10 cellular contexts compared by ENCODE assay signal in the genomic region with DNA sequence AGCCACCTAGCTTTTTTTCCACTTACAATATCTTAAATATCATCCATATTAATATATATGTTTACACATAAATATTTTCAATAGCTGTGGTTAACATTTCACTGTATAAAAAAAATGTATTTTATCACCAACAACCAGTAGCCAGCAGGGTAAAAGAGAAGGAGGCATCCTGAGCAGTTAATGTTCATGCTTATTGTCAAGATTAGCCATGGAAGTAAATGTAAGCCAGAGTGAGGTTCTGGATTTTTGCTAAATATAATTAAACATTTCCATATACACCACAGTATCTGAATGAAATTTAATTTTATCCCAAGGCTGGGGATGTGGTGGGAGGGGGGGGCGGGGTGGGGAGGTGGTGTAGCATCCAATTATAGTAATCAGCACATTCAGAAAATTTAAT.
"Had no signal": no experiment of that assay in that cellular context is flagged by ENCODE, and none has a peak within 500 bp of the region (broad histone marks: within the 10 kb centered on the region; RNA-seq: fewer than 3 reads in every experiment).

No MANE protein-coding gene starts in this region.

- H3K27me3 Mint-ChIP-seq: IgD-negative memory B cell had no signal

- H3K27ac Mint-ChIP-seq: HFFc6, IgD-negative memory B cell had no signal

- H3K9me3 Mint-ChIP-seq: HFFc6, IgD-negative memory B cell had no signal

- ATAC-seq: HCT116, HepG2 had no signal

- DNase-seq: GM23248, GOT3, H7, HFFc6, KBM-7 had no signal

- FAIRE-seq: HepG2 had no signal

- H3K4me1 ChIP-seq: HAP-1 had no signal

- H3K4me3 ChIP-seq: GM23248, HAP-1 had no signal

- H3K9me3 ChIP-seq: HAP-1 had no signal

- H3K4me3 Mint-ChIP-seq: HFFc6, IgD-negative memory B cell had no signal

- H3K27ac ChIP-seq: GM23248, HL-60 had no signal
